ENCODE assay signal across 25 cellular contexts in genomic region chr1:224087358-224087757, GRCh38.
"Had no signal": no experiment of that assay in that cellular context is flagged by ENCODE, and none has a peak within 500 bp of the region (broad histone marks: within the 10 kb centered on the region; RNA-seq: fewer than 3 reads in every experiment).

No MANE protein-coding gene starts in this region.

- H3K4me2 ChIP-seq: neural progenitor cell had no signal

- ATAC-seq: activated naive CD8-positive, alpha-beta T cell treated with anti-CD3 and anti-CD28 coated beads, Interleukin-2, amount 50 U/mL, for 24 hours; esophagus mucosa; gastroesophageal sphincter; heart left ventricle; mucosa of descending colon; right cardiac atrium had no signal

- H3K4me1 ChIP-seq: gastroesophageal sphincter, heart left ventricle, neural progenitor cell, prostate gland, tibial nerve, uterus had no signal

- H3K4me3 Mint-ChIP-seq: activated naive CD4-positive, alpha-beta T cell treated with anti-CD3 and anti-CD28 coated beads, Interleukin-2, amount 10 ng/mL, durations not matched to agents 7 days and 5 days; activated naive CD8-positive, alpha-beta T cell treated with anti-CD3 and anti-CD28 coated beads, Interleukin-2, amount 50 U/mL, for 24 hours; central memory CD8-positive, alpha-beta T cell; memory B cell; naive B cell; neural progenitor cell; stimulated activated naive CD8-positive, alpha-beta T cell treated with anti-CD3 and anti-CD28 coated beads, Interleukin-15, Interleukin-2, amounts not matched to agents 100 ng/mL and 50 ng/mL, for 24 hours had no signal

- H3K9me3 ChIP-seq: gastroesophageal sphincter, heart left ventricle, mucosa of descending colon, prostate gland, tibial nerve, uterus had no signal

- DNase-seq: activated CD4-positive, alpha-beta T cell treated with anti-CD3 and anti-CD28 coated beads, Interleukin-2, amount 50 U/mL, for 1 hour; activated CD4-positive, CD25-positive, alpha-beta regulatory T cell treated with anti-CD3 and anti-CD28 coated beads, Interleukin-2, amount 50 U/mL, for 72 hours; activated CD8-positive, alpha-beta memory T cell treated with anti-CD3 and anti-CD28 coated beads for 24 hours; activated CD8-positive, alpha-beta memory T cell treated with anti-CD3 and anti-CD28 coated beads, Interleukin-2, amount 50 U/mL, for 48 hours; activated effector memory CD4-positive, alpha-beta T cell treated with Interleukin-2 at 50 U/mL for 16 hours; activated naive CD4-positive, alpha-beta T cell treated with anti-CD3 and anti-CD28 coated beads, Interleukin-2, amount 10 ng/mL, durations not matched to agents 7 days and 5 days; activated naive CD8-positive, alpha-beta T cell treated with anti-CD3 and anti-CD28 coated beads, Interleukin-2, amount 50 U/mL, for 24 hours; activated T-cell treated with anti-CD3 and anti-CD28 coated beads, Interleukin-2, amount 50 U/mL, for 48 hours; anterior cingulate cortex; brain microvascular endothelial cell; effector CD4-positive, alpha-beta T cell; heart left ventricle; mucosa of descending colon; naive B cell; right cardiac atrium; uterus had no signal

- H3K27me3 ChIP-seq: brain microvascular endothelial cell, neural progenitor cell, tibial nerve, uterus had no signal

- H3K9me3 Mint-ChIP-seq: activated naive CD4-positive, alpha-beta T cell treated with anti-CD3 and anti-CD28 coated beads, Interleukin-2, amount 10 ng/mL, durations not matched to agents 7 days and 5 days; activated naive CD8-positive, alpha-beta T cell treated with anti-CD3 and anti-CD28 coated beads, Interleukin-2, amount 50 U/mL, for 24 hours; central memory CD8-positive, alpha-beta T cell; memory B cell; neural progenitor cell; stimulated activated naive CD8-positive, alpha-beta T cell treated with anti-CD3 and anti-CD28 coated beads, Interleukin-15, Interleukin-2, amounts not matched to agents 100 ng/mL and 50 ng/mL, for 24 hours had no signal

- H3K27ac Mint-ChIP-seq: activated naive CD4-positive, alpha-beta T cell treated with anti-CD3 and anti-CD28 coated beads, Interleukin-2, amount 10 ng/mL, durations not matched to agents 7 days and 5 days; activated naive CD8-positive, alpha-beta T cell treated with anti-CD3 and anti-CD28 coated beads, Interleukin-2, amount 50 U/mL, for 24 hours; memory B cell; neural progenitor cell; stimulated activated naive CD8-positive, alpha-beta T cell treated with anti-CD3 and anti-CD28 coated beads, Interleukin-15, Interleukin-2, amounts not matched to agents 100 ng/mL and 50 ng/mL, for 24 hours had no signal

- H3K4me1 Mint-ChIP-seq: activated naive CD4-positive, alpha-beta T cell treated with anti-CD3 and anti-CD28 coated beads, Interleukin-2, amount 10 ng/mL, durations not matched to agents 7 days and 5 days; activated naive CD8-positive, alpha-beta T cell treated with anti-CD3 and anti-CD28 coated beads, Interleukin-2, amount 50 U/mL, for 24 hours; central memory CD8-positive, alpha-beta T cell; memory B cell; naive B cell had no signal

- H3K4me3 ChIP-seq: coronary artery, gastroesophageal sphincter, heart left ventricle, mucosa of descending colon, neural progenitor cell, prostate gland, tibial nerve, uterus had no signal

- H2AFZ ChIP-seq: neural progenitor cell had no signal

- H3K36me3 Mint-ChIP-seq: activated naive CD4-positive, alpha-beta T cell treated with anti-CD3 and anti-CD28 coated beads, Interleukin-2, amount 10 ng/mL, durations not matched to agents 7 days and 5 days; memory B cell; naive B cell; neural progenitor cell had no signal

- H3K9ac ChIP-seq: neural progenitor cell had no signal

- H3K27ac ChIP-seq: brain microvascular endothelial cell, coronary artery, gastroesophageal sphincter, heart left ventricle, neural progenitor cell, prostate gland, tibial nerve, uterus had no signal

- H3K36me3 ChIP-seq: brain microvascular endothelial cell, gastroesophageal sphincter, heart left ventricle, neural progenitor cell, prostate gland, tibial nerve, uterus had no signal
